Comparison of ENCODE assay signal across 9 cellular contexts in the genomic region with DNA sequence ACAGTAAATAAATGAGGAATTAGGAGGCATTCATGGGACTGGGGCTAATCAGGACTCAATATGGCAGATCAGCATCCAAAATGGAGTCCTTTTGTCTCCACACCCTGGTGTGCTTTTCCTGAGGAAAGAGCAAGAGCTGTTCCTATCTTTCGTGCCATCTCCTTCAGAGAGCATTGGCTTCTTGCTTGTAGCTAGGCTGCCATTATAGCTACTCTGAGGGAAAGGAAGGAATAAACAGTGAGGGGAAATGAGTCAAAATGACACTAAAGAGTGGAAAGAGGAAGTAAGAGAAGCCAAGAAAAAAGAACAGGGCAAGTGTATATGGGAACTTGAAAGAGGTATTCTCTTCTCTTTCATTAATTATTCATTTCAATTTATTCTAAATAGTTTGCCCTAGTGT. TPM values are rescaled to one million over a fixed set of nuclear protein-coding genes. Genes with fewer than 3 reads are reported as not detected.
A peak's percentile ranks its signal among the peaks of the same experiment; 100 is the strongest.
DNase-seq lines count a peak whose midpoint lies in the region; ATAC-seq and TF ChIP-seq lines count a peak whose summit lies in the region.
"Had no signal": no experiment of that assay in that cellular context is flagged by ENCODE, and none has a peak within 500 bp of the region (broad histone marks: within the 10 kb centered on the region; RNA-seq: fewer than 3 reads in every experiment).

No MANE protein-coding gene starts in this region.

- H3K36me3 ChIP-seq in gastroesophageal sphincter = no peaks in the 10 kb centered on the region
- H3K36me3 ChIP-seq: stomach had no signal

- no peak for TF ChIP-seq POLR2A in GM18505 (IDR thresholded peaks at IDR 0.05; ENCODE audit: borderline replicate concordance, extremely low read depth, insufficient read depth, insufficient read length)
- TF ChIP-seq POLR2A in gastroesophageal sphincter (IDR thresholded peaks at IDR 0.05) = no peak

- no peaks in the 10 kb centered on the region for H3K27me3 ChIP-seq in gastroesophageal sphincter
- H3K27me3 ChIP-seq: stomach had no signal

- TF ChIP-seq CTCF in gastroesophageal sphincter (IDR thresholded peaks at IDR 0.05) (no peak), foreskin fibroblast (IDR thresholded peaks at IDR 0.05; ENCODE audit: low read depth, low read length) (no peak)

- no peaks in the 10 kb centered on the region for H3K4me1 ChIP-seq in gastroesophageal sphincter
- H3K4me1 ChIP-seq: stomach had no signal

- DNase-seq in SHP77 treated with DMSO at 0.1 percent for 48 hours (lab: John Stamatoyannopoulos, UW) = no peak
- no peak for DNase-seq in iPS-NIHi11 (ENCODE audit: low spot score)
- no peak for DNase-seq in foreskin fibroblast
- DNase-seq in activated CD4-positive, CD25-positive, alpha-beta regulatory T cell (lab: John Stamatoyannopoulos, UW) = no peak
- DNase-seq: stomach had no signal

- H3K4me3 ChIP-seq in gastroesophageal sphincter (no peak overlapping the region), foreskin fibroblast (ENCODE audit: low read depth in 1 of 2, low read length in 2 of 2) (no peak overlapping the region)
- H3K4me3 ChIP-seq: stomach had no signal

- no peak for TF ChIP-seq EP300 in gastroesophageal sphincter (IDR thresholded peaks at IDR 0.05)

- ATAC-seq in GM18505 (IDR thresholded peaks at IDR 0.05; ENCODE audit: unreplicated experiment) = peak; percentile 90
- peak; percentile 95 for ATAC-seq in GM21576 (IDR thresholded peaks at IDR 0.05; ENCODE audit: unreplicated experiment)
- ATAC-seq in HG03565 (IDR thresholded peaks at IDR 0.05; ENCODE audit: unreplicated experiment) = peak; percentile 97
- peak; percentile 19 for ATAC-seq in gastroesophageal sphincter

- H3K27ac ChIP-seq in gastroesophageal sphincter = no peak overlapping the region

- no peaks in the 10 kb centered on the region for H3K9me3 ChIP-seq in gastroesophageal sphincter
- H3K9me3 ChIP-seq: stomach had no signal

- 14 to 75% methylated on average over 1 of the region's 1 CpG for WGBS in gastroesophageal sphincter (ENCODE audit: low coverage in 1 of 2), 2 donors

RNA-seq across cellular contexts. Expression of gene NMI, which starts 8.4 kb away (rescaled TPM):
- total RNA-seq in gastroesophageal sphincter = 10 to 100 TPM in 3 of 4 donors, 1 to 10 TPM in 1; 7.8 to 11.5 (median 10.7) TPM

RNA-seq across cellular contexts. Expression of gene RBM43, which starts 36.2 kb away (rescaled TPM):
- 1 to 10 TPM; 4.3 to 9.5 (median 4.9) TPM for total RNA-seq in gastroesophageal sphincter

RNA-seq across cellular contexts. Expression of gene TNFAIP6, which starts 59.5 kb away (rescaled TPM):
- 10 to 100 TPM in 1 of 4 donors, 1 to 10 TPM in 3; 1.1 to 12.5 (median 5.5) TPM for total RNA-seq in gastroesophageal sphincter

Comparison
In these comparisons a context has a peak if more than half of its experiments do, and no peak if none do; other contexts are left out.
1. ATAC-seq: peak in every context shown above with its lines; median percentile 97 in HG03565; 95 in GM21576; 90 in GM18505; 19 in gastroesophageal sphincter.